1 cellular context compared by ENCODE assay signal in the genomic region with DNA sequence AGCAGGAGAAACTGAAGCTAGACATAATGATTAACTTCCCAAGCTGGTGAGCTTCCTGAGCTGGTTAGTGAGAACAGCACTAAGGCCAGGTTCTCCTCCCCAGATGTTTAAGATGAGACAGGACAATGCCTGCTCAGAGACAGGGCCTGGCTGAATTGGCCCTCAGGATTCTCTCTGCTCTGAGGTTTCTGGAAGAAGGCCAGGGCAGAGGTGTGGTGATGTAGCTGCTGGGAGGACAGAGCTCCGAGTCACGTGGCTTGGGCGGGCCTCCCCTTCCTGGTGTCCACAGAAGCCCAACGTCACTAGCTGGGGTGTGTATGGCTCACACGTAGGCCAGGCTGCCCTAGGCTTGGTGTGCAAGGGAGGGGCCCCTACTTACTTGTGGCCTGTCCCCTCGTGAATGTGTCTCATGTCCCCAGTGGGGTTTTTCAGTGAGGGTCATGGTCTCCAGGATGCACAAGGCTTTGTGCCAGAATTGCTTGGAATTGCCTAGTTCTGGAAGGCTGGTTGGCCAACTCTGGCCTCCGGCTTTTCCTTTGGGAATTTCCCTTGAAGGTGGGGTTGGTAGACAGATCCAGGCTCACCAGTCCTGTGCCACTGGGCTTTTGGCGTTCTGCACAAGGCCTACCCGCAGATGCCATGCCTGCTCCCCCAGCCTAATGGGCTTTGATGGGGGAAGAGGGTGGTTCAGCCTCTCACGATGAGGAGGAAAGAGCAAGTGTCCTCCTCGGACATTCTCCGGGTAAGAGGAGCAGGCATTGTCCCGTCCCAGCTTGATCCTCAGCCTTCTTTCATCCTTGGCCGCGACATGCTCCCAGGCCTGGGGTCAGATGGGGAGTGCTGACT.
TF ChIP-seq lines count a peak whose summit lies in the region.

No MANE protein-coding gene starts in this region.

TF ChIP-seq in HepG2, 621 proteins besides CTCF, POLR2A, EP300 and RAD21 (continued from another document and continues in another):
- TF ChIP-seq ZFP36L1 (CRISPR knock-in tag; IDR thresholded peaks at IDR 0.05) = no peak
- TF ChIP-seq SP5 (CRISPR knock-in tag; IDR thresholded peaks at IDR 0.05; ENCODE audit: borderline replicate concordance, low read depth) = peak; percentile 14; the same call in 1 of the 2 replicates
- TF ChIP-seq ZNF34 (CRISPR knock-in tag; IDR thresholded peaks at IDR 0.05; ENCODE audit: borderline replicate concordance) = no peak
- TF ChIP-seq, protein P1, sequence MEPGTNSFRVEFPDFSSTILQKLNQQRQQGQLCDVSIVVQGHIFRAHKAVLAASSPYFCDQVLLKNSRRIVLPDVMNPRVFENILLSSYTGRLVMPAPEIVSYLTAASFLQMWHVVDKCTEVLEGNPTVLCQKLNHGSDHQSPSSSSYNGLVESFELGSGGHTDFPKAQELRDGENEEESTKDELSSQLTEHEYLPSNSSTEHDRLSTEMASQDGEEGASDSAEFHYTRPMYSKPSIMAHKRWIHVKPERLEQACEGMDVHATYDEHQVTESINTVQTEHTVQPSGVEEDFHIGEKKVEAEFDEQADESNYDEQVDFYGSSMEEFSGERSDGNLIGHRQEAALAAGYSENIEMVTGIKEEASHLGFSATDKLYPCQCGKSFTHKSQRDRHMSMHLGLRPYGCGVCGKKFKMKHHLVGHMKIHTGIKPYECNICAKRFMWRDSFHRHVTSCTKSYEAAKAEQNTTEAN (CRISPR knock-in tag; conservative IDR thresholded peaks at IDR 0.05) = 0 out of 2 replicates have a peak, but pooled peaks have one; percentile 47
- peak; percentile 88 for TF ChIP-seq NRL (CRISPR knock-in tag; IDR thresholded peaks at IDR 0.05; ENCODE audit: borderline replicate concordance)
- TF ChIP-seq PATZ1 (CRISPR knock-in tag; IDR thresholded peaks at IDR 0.05) = 0 out of 2 replicates have a peak, but pooled peaks have one; percentile 31
- TF ChIP-seq KMT2A (CRISPR knock-in tag; IDR thresholded peaks at IDR 0.05) = no peak
- TF ChIP-seq TARDBP (CRISPR knock-in tag; IDR thresholded peaks at IDR 0.05) = 0 out of 2 replicates have a peak, but pooled peaks have one; percentile 42
- TF ChIP-seq ZSCAN22 (CRISPR knock-in tag; IDR thresholded peaks at IDR 0.05) = no peak
- TF ChIP-seq, protein P2, sequence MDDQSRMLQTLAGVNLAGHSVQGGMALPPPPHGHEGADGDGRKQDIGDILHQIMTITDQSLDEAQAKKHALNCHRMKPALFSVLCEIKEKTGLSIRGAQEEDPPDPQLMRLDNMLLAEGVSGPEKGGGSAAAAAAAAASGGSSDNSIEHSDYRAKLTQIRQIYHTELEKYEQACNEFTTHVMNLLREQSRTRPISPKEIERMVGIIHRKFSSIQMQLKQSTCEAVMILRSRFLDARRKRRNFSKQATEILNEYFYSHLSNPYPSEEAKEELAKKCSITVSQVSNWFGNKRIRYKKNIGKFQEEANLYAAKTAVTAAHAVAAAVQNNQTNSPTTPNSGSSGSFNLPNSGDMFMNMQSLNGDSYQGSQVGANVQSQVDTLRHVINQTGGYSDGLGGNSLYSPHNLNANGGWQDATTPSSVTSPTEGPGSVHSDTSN (CRISPR knock-in tag; IDR thresholded peaks at IDR 0.05; ENCODE audit: borderline replicate concordance) = no peak
- TF ChIP-seq JUNB (CRISPR knock-in tag; IDR thresholded peaks at IDR 0.05; ENCODE audit: borderline replicate concordance) = no peak
- TF ChIP-seq ZBTB37 (CRISPR knock-in tag; IDR thresholded peaks at IDR 0.05) = 0 out of 2 replicates have a peak, but pooled peaks have one; percentile 32
- TF ChIP-seq HOXA7 (CRISPR knock-in tag; IDR thresholded peaks at IDR 0.05) = no peak
- TF ChIP-seq YEATS2 (CRISPR knock-in tag; IDR thresholded peaks at IDR 0.05; ENCODE audit: borderline replicate concordance) = peak; percentile 59; the same call in 1 of the 2 replicates
- no peak for TF ChIP-seq MED1 (CRISPR knock-in tag; IDR thresholded peaks at IDR 0.05)
- TF ChIP-seq TGIF2 (CRISPR knock-in tag; IDR thresholded peaks at IDR 0.05) = peak; percentile 67; the same call in 1 of the 2 replicates
- TF ChIP-seq ZEB1 (IDR thresholded peaks at IDR 0.05; ENCODE audit: insufficient replicate concordance, low read depth) = no peak
- no peak for TF ChIP-seq ZNF569 (CRISPR knock-in tag; IDR thresholded peaks at IDR 0.05; ENCODE audit: borderline replicate concordance)
- no peak for TF ChIP-seq TCF7L2 (IDR thresholded peaks at IDR 0.05; ENCODE audit: low read depth, low read length)
- TF ChIP-seq BHLHE40 (IDR thresholded peaks at IDR 0.05; ENCODE audit: low read length) = peak; percentile 72
- 0 out of 2 replicates have a peak, but pooled peaks have one; percentile 4 for TF ChIP-seq RELA (CRISPR knock-in tag; IDR thresholded peaks at IDR 0.05)
- TF ChIP-seq, protein P3, sequence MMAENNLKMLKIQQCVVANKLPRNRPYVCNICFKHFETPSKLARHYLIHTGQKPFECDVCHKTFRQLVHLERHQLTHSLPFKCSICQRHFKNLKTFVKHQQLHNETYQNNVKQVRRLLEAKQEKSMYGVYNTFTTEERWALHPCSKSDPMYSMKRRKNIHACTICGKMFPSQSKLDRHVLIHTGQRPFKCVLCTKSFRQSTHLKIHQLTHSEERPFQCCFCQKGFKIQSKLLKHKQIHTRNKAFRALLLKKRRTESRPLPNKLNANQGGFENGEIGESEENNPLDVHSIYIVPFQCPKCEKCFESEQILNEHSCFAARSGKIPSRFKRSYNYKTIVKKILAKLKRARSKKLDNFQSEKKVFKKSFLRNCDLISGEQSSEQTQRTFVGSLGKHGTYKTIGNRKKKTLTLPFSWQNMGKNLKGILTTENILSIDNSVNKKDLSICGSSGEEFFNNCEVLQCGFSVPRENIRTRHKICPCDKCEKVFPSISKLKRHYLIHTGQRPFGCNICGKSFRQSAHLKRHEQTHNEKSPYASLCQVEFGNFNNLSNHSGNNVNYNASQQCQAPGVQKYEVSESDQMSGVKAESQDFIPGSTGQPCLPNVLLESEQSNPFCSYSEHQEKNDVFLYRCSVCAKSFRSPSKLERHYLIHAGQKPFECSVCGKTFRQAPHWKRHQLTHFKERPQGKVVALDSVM (CRISPR knock-in tag; IDR thresholded peaks at IDR 0.05) = no peak
- TF ChIP-seq SAP130 (CRISPR knock-in tag; IDR thresholded peaks at IDR 0.05; ENCODE audit: low read depth) = peak; percentile 52
- TF ChIP-seq HNF4A (CRISPR knock-in tag; IDR thresholded peaks at IDR 0.05) = no peak
- peak; percentile 51; the same call in 1 of the 2 replicates for TF ChIP-seq ZMYM3 (CRISPR knock-in tag; IDR thresholded peaks at IDR 0.05)
- no peak for TF ChIP-seq TRIM22 (IDR thresholded peaks at IDR 0.05)
- 0 out of 2 replicates have a peak, but pooled peaks have one; percentile 57 for TF ChIP-seq CAMTA2 (CRISPR knock-in tag; IDR thresholded peaks at IDR 0.05; ENCODE audit: borderline replicate concordance)
- no peak for TF ChIP-seq ZNF781 (CRISPR knock-in tag; IDR thresholded peaks at IDR 0.05; ENCODE audit: borderline replicate concordance, not compliant biosample characterization)
- TF ChIP-seq ZHX2 (IDR thresholded peaks at IDR 0.05; ENCODE audit: low read depth) = no peak
- no peak for TF ChIP-seq ZHX2 (CRISPR knock-in tag; IDR thresholded peaks at IDR 0.05; ENCODE audit: borderline replicate concordance)
- TF ChIP-seq RFXAP (CRISPR knock-in tag; IDR thresholded peaks at IDR 0.05; ENCODE audit: borderline replicate concordance) = no peak
- peak; percentile 53; the same call in 1 of the 2 replicates for TF ChIP-seq ZNF598 (CRISPR knock-in tag; IDR thresholded peaks at IDR 0.05; ENCODE audit: borderline replicate concordance)
- TF ChIP-seq SP1 (IDR thresholded peaks at IDR 0.05) = no peak
- TF ChIP-seq SP1 (CRISPR knock-in tag; IDR thresholded peaks at IDR 0.05) = 0 out of 2 replicates have a peak, but pooled peaks have one; percentile 37
- no peak for TF ChIP-seq PCBP2 (optimal IDR thresholded peaks at IDR 0.05; ENCODE audit: low read depth, low read length, poor library complexity, severe bottlenecking)
- TF ChIP-seq RCOR2 (CRISPR knock-in tag; IDR thresholded peaks at IDR 0.05) = no peak
- TF ChIP-seq ZNF766 (CRISPR knock-in tag; IDR thresholded peaks at IDR 0.05; ENCODE audit: borderline replicate concordance) = no peak
- TF ChIP-seq ZBTB42 (CRISPR knock-in tag; IDR thresholded peaks at IDR 0.05) = no peak
- TF ChIP-seq, protein P4, sequence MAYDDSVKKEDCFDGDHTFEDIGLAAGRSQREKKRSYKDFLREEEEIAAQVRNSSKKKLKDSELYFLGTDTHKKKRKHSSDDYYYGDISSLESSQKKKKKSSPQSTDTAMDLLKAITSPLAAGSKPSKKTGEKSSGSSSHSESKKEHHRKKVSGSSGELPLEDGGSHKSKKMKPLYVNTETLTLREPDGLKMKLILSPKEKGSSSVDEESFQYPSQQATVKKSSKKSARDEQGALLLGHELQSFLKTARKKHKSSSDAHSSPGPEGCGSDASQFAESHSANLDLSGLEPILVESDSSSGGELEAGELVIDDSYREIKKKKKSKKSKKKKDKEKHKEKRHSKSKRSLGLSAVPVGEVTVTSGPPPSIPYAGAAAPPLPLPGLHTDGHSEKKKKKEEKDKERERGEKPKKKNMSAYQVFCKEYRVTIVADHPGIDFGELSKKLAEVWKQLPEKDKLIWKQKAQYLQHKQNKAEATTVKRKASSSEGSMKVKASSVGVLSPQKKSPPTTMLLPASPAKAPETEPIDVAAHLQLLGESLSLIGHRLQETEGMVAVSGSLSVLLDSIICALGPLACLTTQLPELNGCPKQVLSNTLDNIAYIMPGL (CRISPR knock-in tag; IDR thresholded peaks at IDR 0.05; ENCODE audit: borderline replicate concordance in 1 of 2, low read depth in 1 of 2) = 0 out of 4 replicates have a peak, but pooled peaks of 1 of the 2 experiments have one; percentile 23
